In the genomic region with DNA sequence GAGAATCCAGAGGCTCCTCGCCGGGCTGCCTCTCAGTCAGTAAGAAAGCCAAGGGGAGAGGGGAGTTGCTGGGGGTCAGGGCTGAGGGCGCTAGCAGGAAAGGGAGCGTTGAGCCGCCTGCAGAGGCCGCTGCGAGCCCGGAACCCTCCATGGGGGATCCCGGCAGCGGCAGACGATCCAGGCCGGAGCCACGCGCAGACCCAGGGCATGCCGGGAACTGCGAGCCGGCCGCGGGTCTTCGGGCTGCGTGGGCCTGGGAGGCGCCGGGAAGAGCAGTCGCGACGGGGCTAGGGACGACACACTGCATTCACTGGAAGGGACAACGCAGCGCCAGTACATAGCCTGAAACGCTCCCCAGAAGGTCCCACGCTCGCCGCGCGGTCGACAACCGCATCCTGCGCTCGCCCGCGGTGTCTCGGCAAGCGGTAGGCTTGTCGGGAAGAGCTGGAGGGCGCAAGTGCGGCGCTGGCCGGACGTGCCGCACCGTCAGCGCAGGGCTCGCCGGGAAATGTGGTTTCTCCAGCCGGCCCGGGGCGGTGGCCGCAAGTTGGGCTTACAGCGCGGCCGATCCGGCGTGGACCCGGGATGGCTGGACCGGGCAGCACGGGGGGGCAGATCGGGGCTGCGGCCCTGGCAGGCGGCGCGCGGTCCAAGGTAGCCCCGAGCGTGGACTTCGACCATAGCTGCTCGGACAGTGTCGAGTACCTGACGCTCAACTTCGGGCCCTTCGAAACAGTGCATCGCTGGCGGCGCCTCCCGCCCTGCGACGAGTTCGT, we compare ENCODE assay signal across 1 cellular context.
A peak's percentile ranks its signal among the peaks of the same experiment; 100 is the strongest.
TF ChIP-seq lines count a peak whose summit lies in the region.

Gene LZTR1 (plus strand): TSS at position 511 of the 776 bp plus-strand sequence. CDS start 75 bp downstream, at position 586.

TF ChIP-seq in HepG2, 621 proteins besides CTCF, POLR2A, EP300 and RAD21 (continued from another document and continues in another):
- TF ChIP-seq, protein P1, sequence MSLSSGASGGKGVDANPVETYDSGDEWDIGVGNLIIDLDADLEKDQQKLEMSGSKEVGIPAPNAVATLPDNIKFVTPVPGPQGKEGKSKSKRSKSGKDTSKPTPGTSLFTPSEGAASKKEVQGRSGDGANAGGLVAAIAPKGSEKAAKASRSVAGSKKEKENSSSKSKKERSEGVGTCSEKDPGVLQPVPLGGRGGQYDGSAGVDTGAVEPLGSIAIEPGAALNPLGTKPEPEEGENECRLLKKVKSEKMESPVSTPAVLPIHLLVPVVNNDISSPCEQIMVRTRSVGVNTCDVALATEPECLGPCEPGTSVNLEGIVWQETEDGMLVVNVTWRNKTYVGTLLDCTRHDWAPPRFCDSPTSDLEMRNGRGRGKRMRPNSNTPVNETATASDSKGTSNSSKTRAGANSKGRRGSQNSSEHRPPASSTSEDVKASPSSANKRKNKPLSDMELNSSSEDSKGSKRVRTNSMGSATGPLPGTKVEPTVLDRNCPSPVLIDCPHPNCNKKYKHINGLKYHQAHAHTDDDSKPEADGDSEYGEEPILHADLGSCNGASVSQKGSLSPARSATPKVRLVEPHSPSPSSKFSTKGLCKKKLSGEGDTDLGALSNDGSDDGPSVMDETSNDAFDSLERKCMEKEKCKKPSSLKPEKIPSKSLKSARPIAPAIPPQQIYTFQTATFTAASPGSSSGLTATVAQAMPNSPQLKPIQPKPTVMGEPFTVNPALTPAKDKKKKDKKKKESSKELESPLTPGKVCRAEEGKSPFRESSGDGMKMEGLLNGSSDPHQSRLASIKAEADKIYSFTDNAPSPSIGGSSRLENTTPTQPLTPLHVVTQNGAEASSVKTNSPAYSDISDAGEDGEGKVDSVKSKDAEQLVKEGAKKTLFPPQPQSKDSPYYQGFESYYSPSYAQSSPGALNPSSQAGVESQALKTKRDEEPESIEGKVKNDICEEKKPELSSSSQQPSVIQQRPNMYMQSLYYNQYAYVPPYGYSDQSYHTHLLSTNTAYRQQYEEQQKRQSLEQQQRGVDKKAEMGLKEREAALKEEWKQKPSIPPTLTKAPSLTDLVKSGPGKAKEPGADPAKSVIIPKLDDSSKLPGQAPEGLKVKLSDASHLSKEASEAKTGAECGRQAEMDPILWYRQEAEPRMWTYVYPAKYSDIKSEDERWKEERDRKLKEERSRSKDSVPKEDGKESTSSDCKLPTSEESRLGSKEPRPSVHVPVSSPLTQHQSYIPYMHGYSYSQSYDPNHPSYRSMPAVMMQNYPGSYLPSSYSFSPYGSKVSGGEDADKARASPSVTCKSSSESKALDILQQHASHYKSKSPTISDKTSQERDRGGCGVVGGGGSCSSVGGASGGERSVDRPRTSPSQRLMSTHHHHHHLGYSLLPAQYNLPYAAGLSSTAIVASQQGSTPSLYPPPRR (CRISPR knock-in tag; IDR thresholded peaks at IDR 0.05; ENCODE audit: borderline replicate concordance), result no peak
- TF ChIP-seq, protein P2, sequence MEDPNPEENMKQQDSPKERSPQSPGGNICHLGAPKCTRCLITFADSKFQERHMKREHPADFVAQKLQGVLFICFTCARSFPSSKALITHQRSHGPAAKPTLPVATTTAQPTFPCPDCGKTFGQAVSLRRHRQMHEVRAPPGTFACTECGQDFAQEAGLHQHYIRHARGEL (CRISPR knock-in tag; IDR thresholded peaks at IDR 0.05), result peak; percentile 77; the same call in 1 of the 2 replicates
- TF ChIP-seq JARID2 (CRISPR knock-in tag; IDR thresholded peaks at IDR 0.05; ENCODE audit: insufficient replicate concordance) (peak; percentile 90), SIN3B (IDR thresholded peaks at IDR 0.05; ENCODE audit: low read length) (no peak), SMC3 (IDR thresholded peaks at IDR 0.05; ENCODE audit: low read length) (no peak), RBAK (CRISPR knock-in tag; IDR thresholded peaks at IDR 0.05) (no peak), KLF12 (CRISPR knock-in tag; IDR thresholded peaks at IDR 0.05; ENCODE audit: borderline replicate concordance) (peak; percentile 90), WIZ (CRISPR knock-in tag; IDR thresholded peaks at IDR 0.05) (0 out of 2 replicates have a peak, but pooled peaks have one; percentile 24), CEBPB (IDR thresholded peaks at IDR 0.05; ENCODE audit: borderline replicate concordance, low read depth, low read length) (no peak), ZNF264 (CRISPR knock-in tag; IDR thresholded peaks at IDR 0.05) (peak; percentile 95), ASH2L (IDR thresholded peaks at IDR 0.05; ENCODE audit: insufficient read length, low read depth, low read length) (peak; percentile 87), ZNF326 (CRISPR knock-in tag; IDR thresholded peaks at IDR 0.05; ENCODE audit: borderline replicate concordance) (peak; percentile 83), ZNF563 (CRISPR knock-in tag; IDR thresholded peaks at IDR 0.05) (peak; percentile 96), ZNF550 (CRISPR knock-in tag; IDR thresholded peaks at IDR 0.05; ENCODE audit: borderline replicate concordance) (no peak), ZSCAN29 (CRISPR knock-in tag; conservative IDR thresholded peaks at IDR 0.05) (peak; percentile 70; the same call in 1 of the 2 replicates), ZNF564 (CRISPR knock-in tag; IDR thresholded peaks at IDR 0.05) (peak; percentile 88), ZNF280D (CRISPR knock-in tag; IDR thresholded peaks at IDR 0.05) (peak; percentile 91), HNRNPL (IDR thresholded peaks at IDR 0.05; ENCODE audit: low read depth, low read length) (0 out of 2 replicates have a peak, but pooled peaks have one; percentile 31), CBX2 (IDR thresholded peaks at IDR 0.05; ENCODE audit: low read depth, low read length) (no peak), CBX2 (CRISPR knock-in tag; IDR thresholded peaks at IDR 0.05; ENCODE audit: low read depth) (no peak), KAT8 (CRISPR knock-in tag; IDR thresholded peaks at IDR 0.05) (peak; percentile 93), ZBTB20 (CRISPR knock-in tag; IDR thresholded peaks at IDR 0.05; ENCODE audit: borderline replicate concordance, low read depth) (peak; percentile 46; the same call in 1 of the 2 replicates), RFXAP (CRISPR knock-in tag; IDR thresholded peaks at IDR 0.05; ENCODE audit: borderline replicate concordance) (peak; percentile 55; the same call in 1 of the 2 replicates), SETDB1 (CRISPR knock-in tag; IDR thresholded peaks at IDR 0.05; ENCODE audit: borderline replicate concordance) (no peak), ATAD3A (CRISPR knock-in tag; IDR thresholded peaks at IDR 0.05) (no peak), HNRNPUL1 (IDR thresholded peaks at IDR 0.05; ENCODE audit: low read depth, low read length) (no peak), MAX (IDR thresholded peaks at IDR 0.05) (peak; percentile 95), ZC3H13 (CRISPR knock-in tag; IDR thresholded peaks at IDR 0.05) (peak; percentile 77), KDM1A (CRISPR knock-in tag; IDR thresholded peaks at IDR 0.05) (no peak), RFX3 (CRISPR knock-in tag; IDR thresholded peaks at IDR 0.05) (peak; percentile 25; the same call in 1 of the 2 replicates), CENPX (CRISPR knock-in tag; IDR thresholded peaks at IDR 0.05) (no peak), EHMT2 (IDR thresholded peaks at IDR 0.05; ENCODE audit: borderline replicate concordance, low read depth, low read length) (no peak), ZNF746 (CRISPR knock-in tag; IDR thresholded peaks at IDR 0.05) (peak; percentile 75; the same call in 1 of the 2 replicates), SRSF4 (IDR thresholded peaks at IDR 0.05; ENCODE audit: low read depth, low read length, poor library complexity, severe bottlenecking) (no peak), HOXD1 (CRISPR knock-in tag; IDR thresholded peaks at IDR 0.05) (no peak; the same call in 1 of the 2 replicates)
- TF ChIP-seq, protein P3, sequence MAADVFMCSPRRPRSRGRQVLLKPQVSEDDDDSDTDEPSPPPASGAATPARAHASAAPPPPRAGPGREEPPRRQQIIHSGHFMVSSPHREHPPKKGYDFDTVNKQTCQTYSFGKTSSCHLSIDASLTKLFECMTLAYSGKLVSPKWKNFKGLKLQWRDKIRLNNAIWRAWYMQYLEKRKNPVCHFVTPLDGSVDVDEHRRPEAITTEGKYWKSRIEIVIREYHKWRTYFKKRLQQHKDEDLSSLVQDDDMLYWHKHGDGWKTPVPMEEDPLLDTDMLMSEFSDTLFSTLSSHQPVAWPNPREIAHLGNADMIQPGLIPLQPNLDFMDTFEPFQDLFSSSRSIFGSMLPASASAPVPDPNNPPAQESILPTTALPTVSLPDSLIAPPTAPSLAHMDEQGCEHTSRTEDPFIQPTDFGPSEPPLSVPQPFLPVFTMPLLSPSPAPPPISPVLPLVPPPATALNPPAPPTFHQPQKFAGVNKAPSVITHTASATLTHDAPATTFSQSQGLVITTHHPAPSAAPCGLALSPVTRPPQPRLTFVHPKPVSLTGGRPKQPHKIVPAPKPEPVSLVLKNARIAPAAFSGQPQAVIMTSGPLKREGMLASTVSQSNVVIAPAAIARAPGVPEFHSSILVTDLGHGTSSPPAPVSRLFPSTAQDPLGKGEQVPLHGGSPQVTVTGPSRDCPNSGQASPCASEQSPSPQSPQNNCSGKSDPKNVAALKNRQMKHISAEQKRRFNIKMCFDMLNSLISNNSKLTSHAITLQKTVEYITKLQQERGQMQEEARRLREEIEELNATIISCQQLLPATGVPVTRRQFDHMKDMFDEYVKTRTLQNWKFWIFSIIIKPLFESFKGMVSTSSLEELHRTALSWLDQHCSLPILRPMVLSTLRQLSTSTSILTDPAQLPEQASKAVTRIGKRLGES (CRISPR knock-in tag; IDR thresholded peaks at IDR 0.05; ENCODE audit: borderline replicate concordance), result peak; percentile 61; the same call in 1 of the 2 replicates
- TF ChIP-seq, protein P4, sequence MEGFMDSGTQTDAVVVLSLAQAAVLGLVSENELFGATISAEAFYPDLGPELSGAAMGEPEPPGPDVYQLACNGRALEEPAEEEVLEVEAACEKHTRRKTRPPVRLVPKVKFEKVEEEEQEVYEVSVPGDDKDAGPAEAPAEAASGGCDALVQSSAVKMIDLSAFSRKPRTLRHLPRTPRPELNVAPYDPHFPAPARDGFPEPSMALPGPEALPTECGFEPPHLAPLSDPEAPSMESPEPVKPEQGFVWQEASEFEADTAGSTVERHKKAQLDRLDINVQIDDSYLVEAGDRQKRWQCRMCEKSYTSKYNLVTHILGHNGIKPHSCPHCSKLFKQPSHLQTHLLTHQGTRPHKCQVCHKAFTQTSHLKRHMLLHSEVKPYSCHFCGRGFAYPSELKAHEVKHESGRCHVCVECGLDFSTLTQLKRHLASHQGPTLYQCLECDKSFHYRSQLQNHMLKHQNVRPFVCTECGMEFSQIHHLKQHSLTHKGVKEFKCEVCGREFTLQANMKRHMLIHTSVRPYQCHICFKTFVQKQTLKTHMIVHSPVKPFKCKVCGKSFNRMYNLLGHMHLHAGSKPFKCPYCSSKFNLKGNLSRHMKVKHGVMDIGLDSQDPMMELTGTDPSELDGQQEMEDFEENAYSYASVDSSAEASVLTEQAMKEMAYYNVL (CRISPR knock-in tag; IDR thresholded peaks at IDR 0.05; ENCODE audit: borderline replicate concordance), result peak; percentile 80
